8 cellular contexts compared by ENCODE assay signal in genomic region chr11:65150513-65151271, GRCh38. TPM values are rescaled to one million over a fixed set of nuclear protein-coding genes. Genes with fewer than 3 reads are reported as not detected.
A peak's percentile ranks its signal among the peaks of the same experiment; 100 is the strongest.
DNase-seq lines count a peak whose midpoint lies in the region; ATAC-seq and TF ChIP-seq lines count a peak whose summit lies in the region.

No MANE protein-coding gene starts in this region.

- no peaks in the 10 kb centered on the region for H3K79me2 ChIP-seq in osteoblast (ENCODE audit: insufficient read depth, low read length)

- no peaks in the 10 kb centered on the region for H3K27me3 ChIP-seq in WERI-Rb-1 (ENCODE audit: insufficient read depth, low read depth, severe bottlenecking)
- H3K27me3 ChIP-seq in osteoblast (ENCODE audit: insufficient read depth, low read length) = peaks cover under 1% of the 10 kb centered on the region

- H3K27ac ChIP-seq in WERI-Rb-1 = 0 out of 2 replicates have a peak overlapping the region, but pooled peaks have one; percentile 27
- H3K27ac ChIP-seq in osteoblast (ENCODE audit: low read depth, low read length) = peak overlapping the region; percentile 47

- H3K4me3 ChIP-seq in WERI-Rb-1 (ENCODE audit: low read depth, low read length) = no peak overlapping the region
- H3K4me3 ChIP-seq in fibroblast of villous mesenchyme (ENCODE audit: low read depth, low read length) = no peak overlapping the region
- peak overlapping the region; percentile 34 for H3K4me3 ChIP-seq in osteoblast (ENCODE audit: insufficient read depth, low read length)

- no peaks in the 10 kb centered on the region for H4K20me1 ChIP-seq in osteoblast (ENCODE audit: insufficient read depth, low read length)

- H3K9me3 ChIP-seq in WERI-Rb-1 (ENCODE audit: severe bottlenecking) (peaks cover 7% of the 10 kb centered on the region), osteoblast (ENCODE audit: low read depth, low read length) (no peaks in the 10 kb centered on the region)

- H2AFZ ChIP-seq in osteoblast (ENCODE audit: low read length) = peak overlapping the region; percentile 60

- TF ChIP-seq CTCF in WERI-Rb-1 (IDR thresholded peaks at IDR 0.05; ENCODE audit: low read depth, low read length) (no peak), fibroblast of villous mesenchyme (IDR thresholded peaks at IDR 0.05; ENCODE audit: insufficient read depth, low read depth, low read length) (no peak), osteoblast (IDR thresholded peaks at IDR 0.05; ENCODE audit: extremely low read depth, low read depth, low read length) (no peak)

- peak overlapping the region; percentile 68 for H3K4me2 ChIP-seq in osteoblast (ENCODE audit: insufficient read depth, low read length)

- peaks cover 21% of the 10 kb centered on the region for H3K4me1 ChIP-seq in osteoblast (ENCODE audit: insufficient read depth, low read length)

- no peak for ATAC-seq in HG03175 (IDR thresholded peaks at IDR 0.05; ENCODE audit: unreplicated experiment)

- H3K36me3 ChIP-seq in WERI-Rb-1 (no peaks in the 10 kb centered on the region), osteoblast (ENCODE audit: insufficient read depth, low read length) (no peaks in the 10 kb centered on the region)

- DNase-seq in activated CD8-positive, alpha-beta memory T cell treated with anti-CD3 and anti-CD28 coated beads, Interleukin-2, amount 50 U/mL, for 48 hours = peak; percentile 72
- no peak for DNase-seq in activated CD8-positive, alpha-beta memory T cell treated with anti-CD3 and anti-CD28 coated beads for 24 hours
- DNase-seq in MV-4-11 (lab: John Stamatoyannopoulos, UW) (peak; percentile 98), WERI-Rb-1 (no peak), fibroblast of villous mesenchyme (ENCODE audit: low read depth) (peak; percentile 76), osteoblast (ENCODE audit: insufficient read length, low spot score, missing footprints) (peak; percentile 87), OCI-M2 (lab: John Stamatoyannopoulos, UW; ENCODE audit: unreplicated experiment) (no peak)

RNA-seq across cellular contexts. Expression of gene SYVN1, which starts 16.4 kb away (rescaled TPM):
- 13.0 and 13.5 TPM in 2 replicates for total RNA-seq in fibroblast of villous mesenchyme
- 10.3 and 11.9 TPM in 2 replicates for total RNA-seq in osteoblast

RNA-seq across cellular contexts. Expression of gene SPDYC, which starts 19.3 kb away (rescaled TPM):
- total RNA-seq in fibroblast of villous mesenchyme = not detected in 2 replicates
- total RNA-seq in osteoblast = not detected in 2 replicates

RNA-seq across cellular contexts. Expression of gene MRPL49, which starts 28.6 kb away (rescaled TPM):
- 41.2 and 54.4 TPM in 2 replicates for total RNA-seq in fibroblast of villous mesenchyme
- 37.4 and 41.6 TPM in 2 replicates for total RNA-seq in osteoblast

RNA-seq across cellular contexts. Expression of gene FAU, which starts 28.8 kb away (rescaled TPM):
- total RNA-seq in fibroblast of villous mesenchyme (137 and 279 TPM in 2 replicates), osteoblast (94.3 and 118 TPM in 2 replicates)

RNA-seq across cellular contexts. Expression of gene CAPN1, which starts 31.0 kb away (rescaled TPM):
- 123 and 133 TPM in 2 replicates for total RNA-seq in fibroblast of villous mesenchyme
- total RNA-seq in osteoblast = 102 and 116 TPM in 2 replicates

Comparison
In these comparisons a context has a peak if more than half of its experiments do, and no peak if none do; other contexts are left out.
1. DNase-seq: peak in activated CD8-positive, alpha-beta memory T cell treated with anti-CD3 and anti-CD28 coated beads, Interleukin-2, amount 50 U/mL, for 48 hours (single experiment), MV-4-11 (single experiment), fibroblast of villous mesenchyme (single experiment) and osteoblast (single experiment); none in activated CD8-positive, alpha-beta memory T cell treated with anti-CD3 and anti-CD28 coated beads for 24 hours (single experiment), WERI-Rb-1 (single experiment) and OCI-M2 (single experiment).